ENCODE assay signal across 13 cellular contexts in genomic region chr1:202133016-202133415, GRCh38. TPM values are rescaled to one million over a fixed set of nuclear protein-coding genes. Genes with fewer than 3 reads are reported as not detected.
DNase-seq lines count a peak whose midpoint lies in the region; ATAC-seq, FAIRE-seq and TF ChIP-seq lines count a peak whose summit lies in the region.
"Had no signal": no experiment of that assay in that cellular context is flagged by ENCODE, and none has a peak within 500 bp of the region (broad histone marks: within the 10 kb centered on the region; RNA-seq: fewer than 3 reads in every experiment).

No MANE protein-coding gene starts in this region.

- FAIRE-seq in frontal cortex (lab: Jason Lieb, UNC): no peak

- H3K27ac Mint-ChIP-seq in type B pancreatic cell: peak overlapping the region; percentile 86
- no peak overlapping the region for H3K27ac Mint-ChIP-seq in activated CD4-positive, alpha-beta T cell treated with anti-CD3 and anti-CD28 coated beads for 36 hours
- H3K27ac Mint-ChIP-seq: activated CD4-positive, alpha-beta T cell treated with anti-CD3 and anti-CD28 coated beads, Interleukin-2, amount 10 ng/mL, durations not matched to agents 7 days and 5 days; activated naive CD8-positive, alpha-beta T cell had no signal

- H3K36me3 Mint-ChIP-seq in type B pancreatic cell: no peaks in the 10 kb centered on the region
- peaks cover 9% of the 10 kb centered on the region for H3K36me3 Mint-ChIP-seq in activated CD4-positive, alpha-beta T cell treated with anti-CD3 and anti-CD28 coated beads for 36 hours (ENCODE audit: low read depth)
- H3K36me3 Mint-ChIP-seq: activated naive CD8-positive, alpha-beta T cell had no signal

- H3K79me1 ChIP-seq in neuronal stem cell (ENCODE audit: low read depth, low read length): peaks cover 2% of the 10 kb centered on the region

- H2BK5ac ChIP-seq in neuronal stem cell (ENCODE audit: low read length): peak overlapping the region; percentile 62

- H3K23ac ChIP-seq in neuronal stem cell (ENCODE audit: low read depth, low read length, poor library complexity): no peak overlapping the region

- H3K14ac ChIP-seq in neuronal stem cell (ENCODE audit: low read length): peak overlapping the region; percentile 65

- TF ChIP-seq CTCF in type B pancreatic cell (conservative IDR thresholded peaks at IDR 0.05): no peak

- H3K27me3 ChIP-seq in neuronal stem cell (ENCODE audit: control insufficient read depth in 3 of 3, insufficient read depth in 3 of 3, low read depth in 1 of 3, low read length in 3 of 3): no peaks in the 10 kb centered on the region

- intact Hi-C loops in left colon (cut with DNase I, micrococcal nuclease): loop anchor here in 1 of 2 donors (5.0 kb wide), 1 partner anchor 131 kb away; no protein-coding TSS in a partner anchor
- intact Hi-C loops in activated CD4-positive, alpha-beta T cell treated with anti-CD3 and anti-CD28 coated beads for 36 hours (cut with DNase I, micrococcal nuclease): no loop called here

- H3K9me3 ChIP-seq in neuronal stem cell (replicated peaks in 1 of 2; ENCODE audit: control insufficient read depth in 2 of 2, insufficient read depth in 1 of 2, low read depth in 1 of 2, low read length in 2 of 2): no peaks in the 10 kb centered on the region

- no peak overlapping the region for H4K8ac ChIP-seq in neuronal stem cell (ENCODE audit: low read depth, low read length)

- no peak overlapping the region for H3K4me3 Mint-ChIP-seq in type B pancreatic cell
- H3K4me3 Mint-ChIP-seq in activated CD4-positive, alpha-beta T cell treated with anti-CD3 and anti-CD28 coated beads for 36 hours: no peak overlapping the region
- H3K4me3 Mint-ChIP-seq: activated CD4-positive, alpha-beta T cell treated with anti-CD3 and anti-CD28 coated beads, Interleukin-2, amount 10 ng/mL, durations not matched to agents 7 days and 5 days; activated naive CD8-positive, alpha-beta T cell had no signal

- 54 to 87% (median 57%) methylated on average over 14 of the region's 14 CpGs for WGBS in adipose tissue, 3 donors
- no CpG with 5 or more reads among the region's 14 CpGs for WGBS in neuronal stem cell (ENCODE audit: extremely low coverage in 2 of 2, insufficient read length in 2 of 2, insufficient replicate concordance in 1 of 2), 2 donors

- peaks cover 18 to 45% of the 10 kb centered on the region in 2 donors for H3K36me3 ChIP-seq in neuronal stem cell (replicated peaks in 1 of 2; ENCODE audit: control insufficient read depth in 2 of 2, insufficient read depth in 2 of 2, low read length in 2 of 2)

- peaks cover 20 to 21% of the 10 kb centered on the region in 2 donors for H3K4me1 ChIP-seq in neuronal stem cell (ENCODE audit: control insufficient read depth in 2 of 2, insufficient read depth in 1 of 2, low read depth in 1 of 2, low read length in 2 of 2)

- H3K9ac ChIP-seq in neuronal stem cell (ENCODE audit: low read depth, low read length, poor library complexity): peak overlapping the region; percentile 39

- no peak overlapping the region for H2BK15ac ChIP-seq in neuronal stem cell (ENCODE audit: low read length)

- H3K9me3 Mint-ChIP-seq in type B pancreatic cell: no peaks in the 10 kb centered on the region
- no peaks in the 10 kb centered on the region for H3K9me3 Mint-ChIP-seq in activated CD4-positive, alpha-beta T cell treated with anti-CD3 and anti-CD28 coated beads for 36 hours (ENCODE audit: low read depth)
- H3K9me3 Mint-ChIP-seq: activated CD4-positive, alpha-beta T cell treated with anti-CD3 and anti-CD28 coated beads, Interleukin-2, amount 10 ng/mL, durations not matched to agents 7 days and 5 days had no signal

- H3K4me2 ChIP-seq in neuronal stem cell (ENCODE audit: insufficient read depth, low read length, poor library complexity, severe bottlenecking): no peak overlapping the region

- DNase-seq in frontal cortex (ENCODE audit: low spot score in 2 of 2): peak; percentile 55 to 57
- DNase-seq in neuronal stem cell (ENCODE audit: low spot score): no peak
- no peak for DNase-seq in type B pancreatic cell (ENCODE audit: extremely low spot score, unreplicated experiment)
- no peak for DNase-seq in stimulated activated CD4-positive, alpha-beta T cell treated with anti-CD3 and anti-CD28 coated beads, Interleukin-15, amount 100 ng/mL, for 24 hours
- no peak for DNase-seq in left colon
- DNase-seq in activated CD4-positive, alpha-beta T cell treated with anti-CD3 and anti-CD28 coated beads for 36 hours: no peak
- DNase-seq: activated CD4-positive, alpha-beta T cell treated with anti-CD3 and anti-CD28 coated beads, Interleukin-2, amount 10 ng/mL, durations not matched to agents 7 days and 5 days; stimulated activated CD4-positive, alpha-beta T cell treated with anti-CD3 and anti-CD28 coated beads, Interleukin-1b, Interleukin-23, amount 100 ng/mL, for 48 hours had no signal

- peak overlapping the region; percentile 9 for H3K27ac ChIP-seq in adipose tissue (ENCODE audit: low read depth, low read length)
- peak overlapping the region; percentile 1 for H3K27ac ChIP-seq in neuronal stem cell (replicated peaks; ENCODE audit: low read length)

- peaks cover 9% of the 10 kb centered on the region for H3K4me1 Mint-ChIP-seq in type B pancreatic cell (ENCODE audit: unreplicated experiment)
- H3K4me1 Mint-ChIP-seq in activated CD4-positive, alpha-beta T cell treated with anti-CD3 and anti-CD28 coated beads for 36 hours: no peaks in the 10 kb centered on the region
- H3K4me1 Mint-ChIP-seq: activated CD4-positive, alpha-beta T cell treated with anti-CD3 and anti-CD28 coated beads, Interleukin-2, amount 10 ng/mL, durations not matched to agents 7 days and 5 days had no signal

- H3K4ac ChIP-seq in neuronal stem cell (ENCODE audit: low read length): no peak overlapping the region

- CTCF ChIA-PET in activated CD4-positive, alpha-beta T cell treated with anti-CD3 and anti-CD28 coated beads for 36 hours (lab: Charles Lee): interaction anchor here (2.8 to 3.2 kb wide), 2 partner anchors 10 to 149 kb away, joined by 8 to 11 read pairs; no protein-coding TSS in a partner anchor

- H3K27me3 Mint-ChIP-seq in type B pancreatic cell: no peaks in the 10 kb centered on the region
- no peaks in the 10 kb centered on the region for H3K27me3 Mint-ChIP-seq in activated CD4-positive, alpha-beta T cell treated with anti-CD3 and anti-CD28 coated beads for 36 hours
- H3K27me3 Mint-ChIP-seq: activated CD4-positive, alpha-beta T cell treated with anti-CD3 and anti-CD28 coated beads, Interleukin-2, amount 10 ng/mL, durations not matched to agents 7 days and 5 days; activated naive CD8-positive, alpha-beta T cell had no signal

- no peak overlapping the region for H4K91ac ChIP-seq in neuronal stem cell (ENCODE audit: low read depth, low read length, poor library complexity)

- peak overlapping the region; percentile 74 for H3K18ac ChIP-seq in neuronal stem cell (ENCODE audit: low read length)

- no peak overlapping the region for H2BK12ac ChIP-seq in neuronal stem cell (ENCODE audit: low read length)

- no peak overlapping the region for H2AFZ ChIP-seq in neuronal stem cell (ENCODE audit: low read length)

- no peak overlapping the region for H2AK5ac ChIP-seq in neuronal stem cell (ENCODE audit: low read depth, low read length)

- no peak overlapping the region for H2BK120ac ChIP-seq in neuronal stem cell (ENCODE audit: low read depth, low read length)

- ATAC-seq in left colon: no peak
- no peak for ATAC-seq in activated CD4-positive, alpha-beta T cell treated with anti-CD3 and anti-CD28 coated beads for 36 hours

- H3K4me3 ChIP-seq in neuronal stem cell (ENCODE audit: low read length in 2 of 2): no peak overlapping the region

- POLR2A ChIA-PET in activated CD4-positive, alpha-beta T cell treated with anti-CD3 and anti-CD28 coated beads for 36 hours (lab: Charles Lee): no interaction called here

RNA-seq across cellular contexts. Expression of gene GPR37L1, which starts 10.3 kb away (rescaled TPM):
- polyA plus RNA-seq in adipose tissue: under 1 TPM in 2 of 3 donors, not detected in 1; 0.01 to 0.03 TPM
- total RNA-seq in frontal cortex (0.82 TPM), type B pancreatic cell (ENCODE audit: low replicate concordance) (0.12 and 0.24 TPM in 2 replicates), left colon (1 to 10 TPM in 1 of 2 donors, under 1 TPM in 1; 0.76 to 2.1 TPM)
- 0.06 TPM for polyA plus RNA-seq in neuronal stem cell (2013, experiment 1 of 2)
- polyA plus RNA-seq in neuronal stem cell (2013, experiment 2 of 2): 0.08 TPM
- not detected for total RNA-seq in activated CD4-positive, alpha-beta T cell treated with anti-CD3 and anti-CD28 coated beads for 36 hours
- total RNA-seq: activated CD4-positive, alpha-beta T cell treated with anti-CD3 and anti-CD28 coated beads, Interleukin-2, amount 10 ng/mL, durations not matched to agents 7 days and 5 days; fibroblast of lung; mononuclear cell; SK-MEL-5 had no signal
- polyA plus RNA-seq: fibroblast of lung had no signal

RNA-seq across cellular contexts. Expression of gene ARL8A, which starts 11.5 kb away (rescaled TPM):
- polyA plus RNA-seq in adipose tissue: 10 to 100 TPM; 14.3 to 36.4 (median 31.0) TPM
- 99.1 TPM for total RNA-seq in frontal cortex
- 33.4 TPM for polyA plus RNA-seq in neuronal stem cell (2013, experiment 1 of 2)
- 32.1 TPM for polyA plus RNA-seq in neuronal stem cell (2013, experiment 2 of 2)
- 58.6 and 69.1 TPM in 2 replicates for total RNA-seq in type B pancreatic cell (ENCODE audit: low replicate concordance)
- 10 to 100 TPM; 45.4 to 49.2 TPM for total RNA-seq in left colon
- 10 to 100 TPM; 32.3 to 51.7 TPM for total RNA-seq in activated CD4-positive, alpha-beta T cell treated with anti-CD3 and anti-CD28 coated beads for 36 hours

RNA-seq across cellular contexts. Expression of gene PTPN7, which starts 27.4 kb away (rescaled TPM):
- 1 to 10 TPM in 2 of 3 donors, under 1 TPM in 1; 0.47 to 2.9 (median 1.1) TPM for polyA plus RNA-seq in adipose tissue
- total RNA-seq in frontal cortex (not detected), type B pancreatic cell (ENCODE audit: low replicate concordance) (0.29 TPM in 1 of 2 replicates, not detected in the other), left colon (1 to 10 TPM; 1.8 to 4.7 TPM)
- not detected for polyA plus RNA-seq in neuronal stem cell (2013, experiment 1 of 2)
- not detected for polyA plus RNA-seq in neuronal stem cell (2013, experiment 2 of 2)
- total RNA-seq in activated CD4-positive, alpha-beta T cell treated with anti-CD3 and anti-CD28 coated beads for 36 hours: 100 to 1,000 TPM; 188 to 221 TPM
- total RNA-seq: fibroblast of lung, SK-MEL-5 had no signal
- polyA plus RNA-seq: fibroblast of lung had no signal

Comparison
In these comparisons a context has a peak if more than half of its experiments do, and no peak if none do; other contexts are left out.
1. DNase-seq: peak in frontal cortex (2 of 2); none in neuronal stem cell (single experiment), type B pancreatic cell (single experiment), stimulated activated CD4-positive, alpha-beta T cell treated with anti-CD3 and anti-CD28 coated beads, Interleukin-15, amount 100 ng/mL, for 24 hours (single experiment), left colon (0 of 2) and activated CD4-positive, alpha-beta T cell treated with anti-CD3 and anti-CD28 coated beads for 36 hours (single experiment).
2. RNA of gene PTPN7, which starts 27.4 kb away (total RNA-seq): 188 to 221 TPM in activated CD4-positive, alpha-beta T cell treated with anti-CD3 and anti-CD28 coated beads for 36 hours; 1.8 to 4.7 TPM in left colon, 0.29 TPM in type B pancreatic cell and not detected in frontal cortex (single experiment); every median in the first group is over 10 times any median in the second.